Comparison of ENCODE assay signal across 34 cellular contexts in genomic region chr7:14001139-14001538, GRCh38. TPM values are rescaled to one million over a fixed set of nuclear protein-coding genes. Genes with fewer than 3 reads are reported as not detected.
"Had no signal": no experiment of that assay in that cellular context is flagged by ENCODE, and none has a peak within 500 bp of the region (broad histone marks: within the 10 kb centered on the region; RNA-seq: fewer than 3 reads in every experiment).

No MANE protein-coding gene starts in this region.

- H3K9me3 ChIP-seq: adrenal gland, body of pancreas, breast epithelium had no signal

- FAIRE-seq: astrocyte, TTC549 had no signal

- H3K27me3 ChIP-seq: adrenal gland, body of pancreas, brain microvascular endothelial cell, breast epithelium had no signal

- H3K4me3 ChIP-seq: adrenal gland, body of pancreas, breast epithelium had no signal

- H3K36me3 ChIP-seq: adrenal gland, brain microvascular endothelial cell, breast epithelium had no signal

- H3K27ac ChIP-seq: adrenal gland, body of pancreas, brain microvascular endothelial cell, breast epithelium, VCaP had no signal

- H3K4me1 ChIP-seq: body of pancreas, breast epithelium had no signal

- ATAC-seq: activated CD8-positive, alpha-beta T cell treated with anti-CD3 and anti-CD28 coated beads for 36 hours; activated naive CD4-positive, alpha-beta T cell treated with anti-CD3 and anti-CD28 coated beads, Interleukin-2, amount 50 U/mL, for 72 hours; activated T-cell treated with anti-CD3 and anti-CD28 coated beads, Interleukin-2, amount 50 U/mL, for 4 hours; activated T-cell treated with anti-CD3 and anti-CD28 coated beads, Interleukin-2, amount 50 U/mL, for 72 hours; activated T-helper 17 cell treated with anti-CD3 and anti-CD28 coated beads, Interleukin-2, amount 50 U/mL, for 72 hours; body of pancreas had no signal

- DNase-seq: activated B cell treated with CpG ODN at 0.5 μM for 24 hours; activated CD4-positive, alpha-beta memory T cell treated with anti-CD3 and anti-CD28 coated beads for 36 hours; activated CD4-positive, alpha-beta T cell treated with anti-CD3 and anti-CD28 coated beads for 4 hours; activated CD4-positive, alpha-beta T cell treated with anti-CD3 and anti-CD28 coated beads, Interleukin-2, amount 10 ng/mL, durations not matched to agents 24 days and 14 days; activated CD4-positive, alpha-beta T cell treated with anti-CD3 and anti-CD28 coated beads, Interleukin-2, amount 50 U/mL, for 1 hour; activated CD4-positive, alpha-beta T cell treated with anti-CD3 and anti-CD28 coated beads, Interleukin-2, amount 50 U/mL, for 4 hours; activated CD4-positive, CD25-positive, alpha-beta regulatory T cell treated with anti-CD3 and anti-CD28 coated beads, Interleukin-2, amount 50 U/mL, for 72 hours; activated CD8-positive, alpha-beta memory T cell treated with anti-CD3 and anti-CD28 coated beads, Interleukin-2, amount 50 U/mL, for 4 hours; activated CD8-positive, alpha-beta T cell treated with anti-CD3 and anti-CD28 coated beads for 36 hours; activated effector memory CD4-positive, alpha-beta T cell treated with anti-CD3 and anti-CD28 coated beads, Interleukin-2, amount 50 U/mL, for 16 hours; activated gamma-delta T cell treated with Interleukin-2 at 50 U/mL for 16 hours; activated naive CD4-positive, alpha-beta T cell; activated naive CD4-positive, alpha-beta T cell treated with anti-CD3 and anti-CD28 coated beads for 36 hours; activated naive CD4-positive, alpha-beta T cell treated with anti-CD3 and anti-CD28 coated beads, Interleukin-2, amount 50 U/mL, for 16 hours; activated naive CD8-positive, alpha-beta T cell treated with anti-CD3 and anti-CD28 coated beads for 36 hours; activated T-cell treated with anti-CD3 and anti-CD28 coated beads for 4 hours; activated T-cell treated with anti-CD3 and anti-CD28 coated beads, Interleukin-2, amount 50 U/mL, for 1 hour; activated T-cell treated with anti-CD3 and anti-CD28 coated beads, Interleukin-2, amount 50 U/mL, for 4 hours; activated T-cell treated with anti-CD3 and anti-CD28 coated beads, Interleukin-2, amount 50 U/mL, for 72 hours; adrenal gland; amniotic stem cell; aorta; body of pancreas; brain microvascular endothelial cell; central memory CD4-positive, alpha-beta T cell; T-helper 2 cell; T-helper 9 cell had no signal

RNA-seq across cellular contexts. Expression of gene ETV1, which starts 11.7 kb away (rescaled TPM):
- total RNA-seq: activated B cell treated with CpG ODN at 0.5 μM for 24 hours; activated CD4-positive, alpha-beta T cell treated with anti-CD3 and anti-CD28 coated beads, Interleukin-2, amount 10 ng/mL, durations not matched to agents 24 days and 14 days; activated naive CD4-positive, alpha-beta T cell treated with anti-CD3 and anti-CD28 coated beads for 36 hours; activated naive CD4-positive, alpha-beta T cell treated with anti-CD3 and anti-CD28 coated beads, Interleukin-2, amount 50 U/mL, for 72 hours; activated T-helper 1 cell treated with anti-CD3 and anti-CD28 coated beads, Interleukin-12 subunit alpha, Interleukin-12 subunit beta, Interleukin-2, Interleukin-4 antibody, amounts not matched to agents 30 ng/mL and 10 ng/mL and 1 ng/mL, durations not matched to agents 14 hours and 24 hours and 36 hours had no signal
